8 cellular contexts compared by ENCODE assay signal in the genomic region with DNA sequence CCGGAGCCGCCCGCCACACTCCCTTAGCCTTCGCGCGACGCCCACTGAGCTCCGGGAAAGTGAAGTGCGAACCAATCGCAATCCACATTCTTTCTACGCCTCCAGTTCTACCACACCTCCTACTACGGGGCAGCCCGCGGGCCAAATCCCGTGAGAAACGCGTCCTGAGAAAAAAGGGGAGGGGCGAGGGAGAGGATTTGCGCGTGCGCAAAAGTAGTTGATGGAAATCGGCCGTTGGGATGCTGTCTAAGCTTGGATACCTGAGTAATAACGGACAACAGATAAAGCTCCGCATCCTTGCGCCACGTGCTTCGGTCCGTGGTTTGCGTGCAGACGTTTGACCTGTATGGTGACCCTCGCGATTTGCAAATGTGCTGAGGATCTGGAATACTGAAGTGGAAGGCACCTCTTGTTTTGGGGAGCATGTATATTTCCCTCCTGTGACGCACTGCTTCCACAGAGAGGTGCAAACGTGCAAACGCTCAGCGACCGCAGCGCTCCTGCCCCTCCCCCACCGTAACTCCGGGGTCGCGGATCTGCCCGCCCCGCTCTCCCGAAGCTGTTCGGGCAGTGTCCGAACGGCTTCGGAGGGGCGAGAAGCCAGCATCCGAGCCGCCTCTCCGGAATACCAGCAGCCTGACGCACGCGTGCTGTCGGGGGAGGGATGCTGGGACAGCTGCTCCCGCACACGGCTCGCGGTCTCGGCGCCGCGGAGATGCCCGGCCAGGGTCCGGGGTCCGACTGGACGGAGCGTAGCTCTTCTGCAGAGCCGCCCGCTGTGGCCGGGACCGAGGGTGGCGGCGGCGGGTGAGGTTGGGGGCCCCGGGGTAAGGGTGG. TPM values are rescaled to one million over a fixed set of nuclear protein-coding genes. Genes with fewer than 3 reads are reported as not detected.
A peak's percentile ranks its signal among the peaks of the same experiment; 100 is the strongest.
DNase-seq lines count a peak whose midpoint lies in the region; ATAC-seq and TF ChIP-seq lines count a peak whose summit lies in the region.

A gene with protein sequence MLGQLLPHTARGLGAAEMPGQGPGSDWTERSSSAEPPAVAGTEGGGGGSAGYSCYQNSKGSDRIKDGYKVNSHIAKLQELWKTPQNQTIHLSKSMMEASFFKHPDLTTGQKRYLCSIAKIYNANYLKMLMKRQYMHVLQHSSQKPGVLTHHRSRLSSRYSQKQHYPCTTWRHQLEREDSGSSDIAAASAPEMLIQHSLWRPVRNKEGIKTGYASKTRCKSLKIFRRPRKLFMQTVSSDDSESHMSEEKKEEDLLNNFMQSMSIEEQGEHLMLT (plus strand): TSS at position 634 of the 837 bp plus-strand sequence. CDS start 31 bp downstream, at position 665.
A gene (minus strand): TSS at position 46 of the 837 bp plus-strand sequence. CDS start 54 bp downstream, outside the sequence.

- H3K27me3 Mint-ChIP-seq in WTC11 (ENCODE audit: low read depth) = no peaks in the 10 kb centered on the region

- peak within 1 kb of the TSS; percentile 96 for H3K27ac ChIP-seq in AG04450 (ENCODE audit: low read depth, low read length)
- peak within 1 kb of the TSS; percentile 84 for H3K27ac ChIP-seq in smooth muscle cell (ENCODE audit: low read depth)

- H3K36me3 Mint-ChIP-seq in WTC11 = peaks cover 18% of the 10 kb centered on the region

- H3K9me3 Mint-ChIP-seq in WTC11 = no peaks in the 10 kb centered on the region

- CTCF ChIA-PET in AG04450 (lab: Charles Lee) (interaction anchor here (0.6 to 5.7 kb wide), 16 partner anchors 9 to 419 kb away, joined by 3 to 84 read pairs (median 4); a partner anchor contains a TSS), WTC11 (lab: Charles Lee) (interaction anchor here (0.5 to 2.7 kb wide), 23 partner anchors 16 to 1321 kb away, joined by 3 to 37 read pairs (median 4); a partner anchor contains a TSS)

- peaks cover 22% of the 10 kb centered on the region for H3K4me1 Mint-ChIP-seq in WTC11

- no peaks in the 10 kb centered on the region for H3F3A ChIP-seq in smooth muscle cell (ENCODE audit: low read depth)

- H2AFZ ChIP-seq in smooth muscle cell (ENCODE audit: low read depth) = peak within 1 kb of the TSS; percentile 87

- no peaks in the 10 kb centered on the region for H3K9me3 ChIP-seq in AG04450 (ENCODE audit: control insufficient read depth, insufficient read depth, low read length)
- no peaks in the 10 kb centered on the region for H3K9me3 ChIP-seq in smooth muscle cell (replicated peaks; ENCODE audit: low read depth)

- peak; percentile 83 for ATAC-seq in GM18909 (IDR thresholded peaks at IDR 0.05; ENCODE audit: poor library complexity, unreplicated experiment)
- peak; percentile 72 for ATAC-seq in HG03175 (IDR thresholded peaks at IDR 0.05; ENCODE audit: unreplicated experiment)
- peak; percentile 87 for ATAC-seq in WTC11

- peak within 1 kb of the TSS; percentile 98 for H3K4me3 ChIP-seq in AG04450 (ENCODE audit: low read depth, low read length)
- H3K4me3 ChIP-seq in cardiac fibroblast (replicated peaks in 1 of 2; ENCODE audit: low read depth in 2 of 2, low read length in 2 of 2) = peak within 1 kb of the TSS; percentile 72 to 78
- H3K4me3 ChIP-seq in smooth muscle cell = peak within 1 kb of the TSS; percentile 72

- H3K27ac Mint-ChIP-seq in WTC11 = peak within 1 kb of the TSS; percentile 100

- no peaks in the 10 kb centered on the region for H3K27me3 ChIP-seq in AG04450 (ENCODE audit: control insufficient read depth, insufficient read depth, low read length)
- no peaks in the 10 kb centered on the region for H3K27me3 ChIP-seq in smooth muscle cell (ENCODE audit: low read depth)

- H4K20me1 ChIP-seq in smooth muscle cell (ENCODE audit: low read depth) = no peaks in the 10 kb centered on the region

- peaks cover 12% of the 10 kb centered on the region for H3K79me2 ChIP-seq in smooth muscle cell (ENCODE audit: low read depth)

- H3K9ac ChIP-seq in smooth muscle cell (ENCODE audit: low read depth) = peak within 1 kb of the TSS; percentile 85

- no peaks in the 10 kb centered on the region for H3K36me3 ChIP-seq in smooth muscle cell (ENCODE audit: low read depth)

- POLR2A ChIA-PET in AG04450 (lab: Yijun Ruan, JAX) (interaction anchor here (0.5 to 2.4 kb wide), 11 partner anchors 16 to 420 kb away, joined by 3 to 29 read pairs (median 5); a partner anchor contains a TSS), WTC11 (lab: Charles Lee) (interaction anchor here (0.6 to 2.5 kb wide), 13 partner anchors 18 to 357 kb away, joined by 3 to 18 read pairs (median 3); a partner anchor contains a TSS)

- TF ChIP-seq CTCF in AG04450 (IDR thresholded peaks at IDR 0.05; ENCODE audit: low read depth, low read length) (no peak), WTC11 (IDR thresholded peaks at IDR 0.05) (no peak), cardiac fibroblast (IDR thresholded peaks at IDR 0.05; ENCODE audit: low read depth, low read length) (no peak), smooth muscle cell (IDR thresholded peaks at IDR 0.05; ENCODE audit: borderline replicate concordance, insufficient read depth, poor library complexity, severe bottlenecking) (no peak)

- peak within 1 kb of the TSS; percentile 100 for H3K4me3 Mint-ChIP-seq in WTC11

- H3K4me1 ChIP-seq in smooth muscle cell (ENCODE audit: low read depth) = peaks cover 7% of the 10 kb centered on the region

- WGBS in smooth muscle cell (ENCODE audit: low lambda C conversion rate) = under 1% methylated on average over 79 of the region's 79 CpGs

- H3K4me2 ChIP-seq in smooth muscle cell = peak within 1 kb of the TSS; percentile 95

- peak; percentile 96 for DNase-seq in AG04450 (ENCODE audit: low read depth, low spot score)
- DNase-seq in NCI-H226 = peak; percentile 94
- peak; percentile 97 for DNase-seq in WTC11 (ENCODE audit: low spot score)
- peak; percentile 99 for DNase-seq in cardiac fibroblast (ENCODE audit: low read depth in 2 of 2)
- peak; percentile 94 for DNase-seq in iPS-NIHi7 (ENCODE audit: extremely low spot score)
- DNase-seq in smooth muscle cell (lab: John Stamatoyannopoulos, UW; ENCODE audit: unreplicated experiment) = peak; percentile 83

TF ChIP-seq in WTC11, 78 proteins besides CTCF, POLR2A, EP300 and RAD21 (continues in another document):
- TF ChIP-seq, protein P1, sequence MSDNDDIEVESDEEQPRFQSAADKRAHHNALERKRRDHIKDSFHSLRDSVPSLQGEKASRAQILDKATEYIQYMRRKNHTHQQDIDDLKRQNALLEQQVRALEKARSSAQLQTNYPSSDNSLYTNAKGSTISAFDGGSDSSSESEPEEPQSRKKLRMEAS (CRISPR knock-in tag; IDR thresholded peaks at IDR 0.05) = peak; percentile 77
- no peak for TF ChIP-seq ESRRA (CRISPR knock-in tag; IDR thresholded peaks at IDR 0.05; ENCODE audit: borderline replicate concordance)
- TF ChIP-seq, protein P2, sequence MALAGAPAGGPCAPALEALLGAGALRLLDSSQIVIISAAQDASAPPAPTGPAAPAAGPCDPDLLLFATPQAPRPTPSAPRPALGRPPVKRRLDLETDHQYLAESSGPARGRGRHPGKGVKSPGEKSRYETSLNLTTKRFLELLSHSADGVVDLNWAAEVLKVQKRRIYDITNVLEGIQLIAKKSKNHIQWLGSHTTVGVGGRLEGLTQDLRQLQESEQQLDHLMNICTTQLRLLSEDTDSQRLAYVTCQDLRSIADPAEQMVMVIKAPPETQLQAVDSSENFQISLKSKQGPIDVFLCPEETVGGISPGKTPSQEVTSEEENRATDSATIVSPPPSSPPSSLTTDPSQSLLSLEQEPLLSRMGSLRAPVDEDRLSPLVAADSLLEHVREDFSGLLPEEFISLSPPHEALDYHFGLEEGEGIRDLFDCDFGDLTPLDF (CRISPR knock-in tag; IDR thresholded peaks at IDR 0.05) = peak; percentile 35
- no peak for TF ChIP-seq EMX1 (CRISPR knock-in tag; IDR thresholded peaks at IDR 0.05)
- TF ChIP-seq, protein P3, sequence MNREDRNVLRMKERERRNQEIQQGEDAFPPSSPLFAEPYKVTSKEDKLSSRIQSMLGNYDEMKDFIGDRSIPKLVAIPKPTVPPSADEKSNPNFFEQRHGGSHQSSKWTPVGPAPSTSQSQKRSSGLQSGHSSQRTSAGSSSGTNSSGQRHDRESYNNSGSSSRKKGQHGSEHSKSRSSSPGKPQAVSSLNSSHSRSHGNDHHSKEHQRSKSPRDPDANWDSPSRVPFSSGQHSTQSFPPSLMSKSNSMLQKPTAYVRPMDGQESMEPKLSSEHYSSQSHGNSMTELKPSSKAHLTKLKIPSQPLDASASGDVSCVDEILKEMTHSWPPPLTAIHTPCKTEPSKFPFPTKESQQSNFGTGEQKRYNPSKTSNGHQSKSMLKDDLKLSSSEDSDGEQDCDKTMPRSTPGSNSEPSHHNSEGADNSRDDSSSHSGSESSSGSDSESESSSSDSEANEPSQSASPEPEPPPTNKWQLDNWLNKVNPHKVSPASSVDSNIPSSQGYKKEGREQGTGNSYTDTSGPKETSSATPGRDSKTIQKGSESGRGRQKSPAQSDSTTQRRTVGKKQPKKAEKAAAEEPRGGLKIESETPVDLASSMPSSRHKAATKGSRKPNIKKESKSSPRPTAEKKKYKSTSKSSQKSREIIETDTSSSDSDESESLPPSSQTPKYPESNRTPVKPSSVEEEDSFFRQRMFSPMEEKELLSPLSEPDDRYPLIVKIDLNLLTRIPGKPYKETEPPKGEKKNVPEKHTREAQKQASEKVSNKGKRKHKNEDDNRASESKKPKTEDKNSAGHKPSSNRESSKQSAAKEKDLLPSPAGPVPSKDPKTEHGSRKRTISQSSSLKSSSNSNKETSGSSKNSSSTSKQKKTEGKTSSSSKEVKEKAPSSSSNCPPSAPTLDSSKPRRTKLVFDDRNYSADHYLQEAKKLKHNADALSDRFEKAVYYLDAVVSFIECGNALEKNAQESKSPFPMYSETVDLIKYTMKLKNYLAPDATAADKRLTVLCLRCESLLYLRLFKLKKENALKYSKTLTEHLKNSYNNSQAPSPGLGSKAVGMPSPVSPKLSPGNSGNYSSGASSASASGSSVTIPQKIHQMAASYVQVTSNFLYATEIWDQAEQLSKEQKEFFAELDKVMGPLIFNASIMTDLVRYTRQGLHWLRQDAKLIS (CRISPR knock-in tag; IDR thresholded peaks at IDR 0.05; ENCODE audit: borderline replicate concordance) = no peak
- TF ChIP-seq, protein P4, sequence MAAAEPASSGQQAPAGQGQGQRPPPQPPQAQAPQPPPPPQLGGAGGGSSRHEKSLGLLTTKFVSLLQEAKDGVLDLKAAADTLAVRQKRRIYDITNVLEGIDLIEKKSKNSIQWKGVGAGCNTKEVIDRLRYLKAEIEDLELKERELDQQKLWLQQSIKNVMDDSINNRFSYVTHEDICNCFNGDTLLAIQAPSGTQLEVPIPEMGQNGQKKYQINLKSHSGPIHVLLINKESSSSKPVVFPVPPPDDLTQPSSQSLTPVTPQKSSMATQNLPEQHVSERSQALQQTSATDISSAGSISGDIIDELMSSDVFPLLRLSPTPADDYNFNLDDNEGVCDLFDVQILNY (CRISPR knock-in tag; IDR thresholded peaks at IDR 0.05) = peak; percentile 33

RNA-seq across cellular contexts. Expression of the first gene that starts in this region (rescaled TPM):
- 17.7 and 21.3 TPM in 2 replicates for polyA plus RNA-seq in AG04450 (2011; rRNA removed)
- 8.7 and 9.4 TPM in 2 replicates for polyA minus RNA-seq in AG04450 (2011; rRNA and poly(A)+ RNA removed)
- 16.9 to 20.2 TPM (median 19.7 TPM) in 3 replicates for total RNA-seq in WTC11 (2021)
- total RNA-seq in smooth muscle cell = 9.1 and 13.3 TPM in 2 replicates
- polyA plus RNA-seq in smooth muscle cell = 11.3 and 14.0 TPM in 2 replicates

RNA-seq across cellular contexts. Expression of the second gene that starts in this region (rescaled TPM):
- polyA plus RNA-seq in AG04450 (2011; rRNA removed) (16.8 and 25.6 TPM in 2 replicates), smooth muscle cell (41.5 and 41.7 TPM in 2 replicates)
- 9.1 and 11.6 TPM in 2 replicates for polyA minus RNA-seq in AG04450 (2011; rRNA and poly(A)+ RNA removed)
- total RNA-seq in WTC11 (2021) (46.4 to 53.0 TPM (median 51.2 TPM) in 3 replicates), smooth muscle cell (21.7 and 23.8 TPM in 2 replicates)

Comparison
In these comparisons a context has a peak if more than half of its experiments do, and no peak if none do; other contexts are left out.
1. Peak in every context shown above with its lines: DNase-seq, ATAC-seq, H3K4me3 ChIP-seq and H3K27ac ChIP-seq.